Comparison of ENCODE assay signal across 17 cellular contexts in genomic region chr2:159793265-159793664, GRCh38.
"Had no signal": no experiment of that assay in that cellular context is flagged by ENCODE, and none has a peak within 500 bp of the region (broad histone marks: within the 10 kb centered on the region; RNA-seq: fewer than 3 reads in every experiment).

No MANE protein-coding gene starts in this region.

- H3K36me3 ChIP-seq: left lung, neural progenitor cell, stomach had no signal

- H3K27me3 ChIP-seq: left lung, stomach, testis had no signal

- H3K9ac ChIP-seq: neural progenitor cell had no signal

- ATAC-seq: activated CD8-positive, alpha-beta T cell treated with anti-CD3 and anti-CD28 coated beads for 36 hours; left lung; naive thymus-derived CD4-positive, alpha-beta T cell; psoas muscle; right cardiac atrium had no signal

- FAIRE-seq: endometrium, frontal cortex, keratinocyte had no signal

- H3K27ac ChIP-seq: neural progenitor cell, psoas muscle, testis had no signal

- H3K4me2 ChIP-seq: neural progenitor cell had no signal

- H2AFZ ChIP-seq: neural progenitor cell had no signal

- H3K4me3 ChIP-seq: left lung, neural progenitor cell, psoas muscle, stomach, testis had no signal

- DNase-seq: activated CD4-positive, alpha-beta T cell treated with anti-CD3 and anti-CD28 coated beads, Interleukin-2, amount 10 ng/mL, durations not matched to agents 24 days and 14 days; activated CD8-positive, alpha-beta T cell treated with anti-CD3 and anti-CD28 coated beads for 36 hours; activated naive CD4-positive, alpha-beta T cell treated with Interleukin-2 at 50 U/mL for 16 hours; activated T-cell treated with anti-CD3 and anti-CD28 coated beads, Interleukin-2, amount 50 U/mL, for 1 hour; head of caudate nucleus; left lung; naive thymus-derived CD4-positive, alpha-beta T cell; psoas muscle; right cardiac atrium; stimulated activated CD4-positive, alpha-beta T cell treated with anti-CD3 and anti-CD28 coated beads, Interleukin-4, amount 100 ng/mL, for 1 hour; stomach; T1000; testis had no signal

- H3K4me1 ChIP-seq: neural progenitor cell had no signal

- H3K9me3 ChIP-seq: left lung, psoas muscle, stomach, testis had no signal
